12 cellular contexts compared by ENCODE assay signal in genomic region chr14:103456167-103456835, GRCh38.
A peak's percentile ranks its signal among the peaks of the same experiment; 100 is the strongest.
DNase-seq lines count a peak whose midpoint lies in the region; ATAC-seq lines count a peak whose summit lies in the region.
"Had no signal": no experiment of that assay in that cellular context is flagged by ENCODE, and none has a peak within 500 bp of the region (broad histone marks: within the 10 kb centered on the region; RNA-seq: fewer than 3 reads in every experiment).

No MANE protein-coding gene starts in this region.

- no peak overlapping the region for H3K4me3 ChIP-seq in CD8-positive, alpha-beta memory T cell (ENCODE audit: low read length)
- H3K4me3 ChIP-seq in mesodermal cell (ENCODE audit: extremely low read depth, insufficient read depth, low read length, poor library complexity, severe bottlenecking) = no peak overlapping the region
- H3K4me3 ChIP-seq: GM12878, suprapubic skin had no signal

- CTCF ChIA-PET in CD8-positive, alpha-beta memory T cell (lab: Charles Lee) = no interaction called here

- peaks cover 0 to 68% (median 9%) of the 10 kb centered on the region in 3 donors for H3K36me3 Mint-ChIP-seq in CD8-positive, alpha-beta memory T cell
- H3K36me3 Mint-ChIP-seq in central memory CD8-positive, alpha-beta T cell (ENCODE audit: insufficient read depth) = peaks cover 38% of the 10 kb centered on the region

- no peaks in the 10 kb centered on the region for H3K9me3 Mint-ChIP-seq in CD8-positive, alpha-beta memory T cell
- no peaks in the 10 kb centered on the region for H3K9me3 Mint-ChIP-seq in central memory CD8-positive, alpha-beta T cell
- H3K9me3 Mint-ChIP-seq: IgD-negative memory B cell had no signal

- no peaks in the 10 kb centered on the region for H3K27me3 ChIP-seq in CD8-positive, alpha-beta memory T cell (ENCODE audit: insufficient read depth, low read length, poor library complexity, severe bottlenecking)
- H3K27me3 ChIP-seq: suprapubic skin had no signal

- no peak overlapping the region for H3K4me3 Mint-ChIP-seq in CD8-positive, alpha-beta memory T cell
- H3K4me3 Mint-ChIP-seq in central memory CD8-positive, alpha-beta T cell = no peak overlapping the region
- H3K4me3 Mint-ChIP-seq: IgD-negative memory B cell had no signal

- POLR2A ChIA-PET in CD8-positive, alpha-beta memory T cell (lab: Charles Lee) = no interaction called here

- no peaks in the 10 kb centered on the region for H3K27me3 Mint-ChIP-seq in CD8-positive, alpha-beta memory T cell
- H3K27me3 Mint-ChIP-seq in central memory CD8-positive, alpha-beta T cell = no peaks in the 10 kb centered on the region
- H3K27me3 Mint-ChIP-seq: IgD-negative memory B cell had no signal

- H3K9me3 ChIP-seq in CD8-positive, alpha-beta memory T cell (ENCODE audit: low read length) = no peaks in the 10 kb centered on the region
- no peaks in the 10 kb centered on the region for H3K9me3 ChIP-seq in mesodermal cell (ENCODE audit: control insufficient read depth, low read length)
- H3K9me3 ChIP-seq: suprapubic skin had no signal

- H3K4me1 ChIP-seq in CD8-positive, alpha-beta memory T cell (ENCODE audit: insufficient read depth, low read length) = peaks cover 15% of the 10 kb centered on the region
- H3K4me1 ChIP-seq in mesodermal cell (ENCODE audit: control insufficient read depth, insufficient read depth, low read length, poor library complexity, severe bottlenecking) = no peaks in the 10 kb centered on the region
- H3K4me1 ChIP-seq: suprapubic skin had no signal

- WGBS in mesodermal cell (ENCODE audit: insufficient coverage in 2 of 2), 2 experiments = 57 to 70% methylated on average over 3 to 4 of the region's 4 CpGs

- H3K27ac ChIP-seq in CD8-positive, alpha-beta memory T cell (ENCODE audit: low read depth, low read length) = no peak overlapping the region
- peak overlapping the region; percentile 51 for H3K27ac ChIP-seq in mesodermal cell (ENCODE audit: low read depth, low read length, severe bottlenecking)
- H3K27ac ChIP-seq: suprapubic skin had no signal

- H3K4me1 Mint-ChIP-seq in CD8-positive, alpha-beta memory T cell = peaks cover 23 to 41% (median 39%) of the 10 kb centered on the region in 3 donors
- H3K4me1 Mint-ChIP-seq in central memory CD8-positive, alpha-beta T cell = peaks cover 8% of the 10 kb centered on the region

- peaks cover 7% of the 10 kb centered on the region for H3K36me3 ChIP-seq in CD8-positive, alpha-beta memory T cell (ENCODE audit: insufficient read depth, low read length)
- H3K36me3 ChIP-seq in mesodermal cell (ENCODE audit: control insufficient read depth, insufficient read depth, low read length) = peaks cover 65% of the 10 kb centered on the region

- no peak for DNase-seq in CD8-positive, alpha-beta memory T cell
- DNase-seq in HT1080 (ENCODE audit: low read depth) (peak; percentile 51), cortex of kidney (lab: John Stamatoyannopoulos, UW) (no peak), DMS79 treated with DMSO at 0.1 percent for 48 hours (lab: John Stamatoyannopoulos, UW) (no peak)
- DNase-seq in central memory CD8-positive, alpha-beta T cell (ENCODE audit: low spot score in 2 of 2) = no peak
- DNase-seq: NCI-H187, T-helper 9 cell had no signal

- no peak for ATAC-seq in central memory CD8-positive, alpha-beta T cell (replicated peaks; ENCODE audit: extremely low read depth, poor library complexity, severe bottlenecking)
- no peak for ATAC-seq in GM19452 (IDR thresholded peaks at IDR 0.05; ENCODE audit: unreplicated experiment)
- ATAC-seq: GM12878 had no signal

- peak overlapping the region in 7 of 8 donors; percentile 7 to 78 (median 48) for H3K27ac Mint-ChIP-seq in CD8-positive, alpha-beta memory T cell
- peak overlapping the region; percentile 3 for H3K27ac Mint-ChIP-seq in central memory CD8-positive, alpha-beta T cell (ENCODE audit: low read depth)
